In the genomic region with DNA sequence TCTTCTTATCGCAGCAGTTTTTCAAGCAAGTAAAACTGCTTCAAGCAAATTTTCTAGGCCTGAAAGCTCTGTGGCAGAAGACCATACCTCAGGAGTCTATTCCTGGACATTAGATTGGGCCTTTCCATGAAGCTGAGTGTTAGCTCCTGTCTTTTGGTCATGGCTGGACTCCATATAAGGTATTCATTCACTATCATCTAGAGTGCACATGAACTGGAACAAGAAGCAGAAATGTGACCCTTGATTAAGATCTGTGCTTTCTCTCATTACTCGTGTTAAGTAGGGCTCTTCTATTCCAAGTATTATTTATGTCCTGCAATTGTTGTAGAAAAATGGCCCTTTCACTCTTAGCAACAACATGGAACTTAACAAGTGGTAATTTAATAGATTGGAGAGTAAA, we compare ENCODE assay signal across 25 cellular contexts. TPM values are rescaled to one million over a fixed set of nuclear protein-coding genes. Genes with fewer than 3 reads are reported as not detected.
A peak's percentile ranks its signal among the peaks of the same experiment; 100 is the strongest.
DNase-seq lines count a peak whose midpoint lies in the region; ATAC-seq, FAIRE-seq and TF ChIP-seq lines count a peak whose summit lies in the region.
"Had no signal": no experiment of that assay in that cellular context is flagged by ENCODE, and none has a peak within 500 bp of the region (broad histone marks: within the 10 kb centered on the region; RNA-seq: fewer than 3 reads in every experiment).

No MANE protein-coding gene starts in this region.

- ATAC-seq in GM23338 (no peak), K562 (peak; percentile 85), pancreas (peak in 3 of 4 donors; percentile 11 to 26 (median 23)), HG03378 (IDR thresholded peaks at IDR 0.05; ENCODE audit: unreplicated experiment) (no peak)
- ATAC-seq in stimulated activated naive CD8-positive, alpha-beta T cell treated with anti-CD3 and anti-CD28 coated beads, Interleukin-15, amount 100 ng/mL, for 72 hours, result no peak
- ATAC-seq: A549 had no signal

- H3K36me3 Mint-ChIP-seq in GM23338 (ENCODE audit: low read depth), result peaks cover 35% of the 10 kb centered on the region; the same call in 2 of the 3 replicates

- H3K4me1 Mint-ChIP-seq in GM23338, result peaks cover 50% of the 10 kb centered on the region
- no peaks in the 10 kb centered on the region for H3K4me1 Mint-ChIP-seq in stimulated activated naive CD8-positive, alpha-beta T cell treated with anti-CD3 and anti-CD28 coated beads, Interleukin-15, amount 100 ng/mL, for 72 hours

- no TSS peak for BruUV-seq in K562 (replicated peaks; lab: Mats Ljungman, UMichigan)

- H3K4me3 ChIP-seq in GM23338, result no peak overlapping the region
- peak overlapping the region; percentile 47 for H3K4me3 ChIP-seq in K562
- H3K4me3 ChIP-seq in pancreas, result no peak overlapping the region
- H3K4me3 ChIP-seq: A549; BLaER1 treated with 17β-estradiol and CSF1 and Interleukin-3, amounts not matched to agents 10 nM and 100 nM; GM23248; HAP-1; SJCRH30 had no signal

- H3K27me3 Mint-ChIP-seq in GM23338 (ENCODE audit: insufficient read depth, low read depth, poor library complexity), result no peaks in the 10 kb centered on the region
- H3K27me3 Mint-ChIP-seq in stimulated activated naive CD8-positive, alpha-beta T cell treated with anti-CD3 and anti-CD28 coated beads, Interleukin-15, amount 100 ng/mL, for 72 hours, result peaks cover 3% of the 10 kb centered on the region

- DNase-seq in GM23338 (ENCODE audit: low spot score) (no peak), NCI-H2029 treated with DMSO at 0.1 percent for 48 hours (lab: John Stamatoyannopoulos, UW) (peak; percentile 52), K562 (ENCODE audit: extremely low read depth in 1 of 4, low spot score in 3 of 4) (peak in 2 of 4 experiments; percentile 33 to 67), pancreas (no peak), DMS79 treated with DMSO at 0.1 percent for 48 hours (lab: John Stamatoyannopoulos, UW) (no peak)
- no peak for DNase-seq in stimulated activated naive CD8-positive, alpha-beta T cell treated with anti-CD3 and anti-CD28 coated beads, Interleukin-15, amount 100 ng/mL, for 72 hours
- DNase-seq: AML-193; CD4-positive, alpha-beta T cell; DMS53; GM23248; IMR-90; NCI-H1048; NCI-H1417; NCI-H1694; NCI-H2081 treated with DMSO at 0.1 percent for 48 hours; NCI-H446; NCI-H524 treated with DMSO at 0.1 percent for 48 hours; NCI-H774; SJCRH30 had no signal

- H3K27ac Mint-ChIP-seq in GM23338, result no peak overlapping the region
- no peak overlapping the region for H3K27ac Mint-ChIP-seq in stimulated activated naive CD8-positive, alpha-beta T cell treated with anti-CD3 and anti-CD28 coated beads, Interleukin-15, amount 100 ng/mL, for 72 hours
- H3K27ac Mint-ChIP-seq: CD4-positive, alpha-beta T cell had no signal

- TF ChIP-seq POLR2A in K562 (conservative IDR thresholded peaks at IDR 0.05), result no peak

- H3K9me3 ChIP-seq in K562 (replicated peaks; ENCODE audit: control insufficient read depth, insufficient read depth, low read depth, low read length), result no peaks in the 10 kb centered on the region
- no peaks in the 10 kb centered on the region for H3K9me3 ChIP-seq in pancreas
- H3K9me3 ChIP-seq: BLaER1 treated with 17β-estradiol and CSF1 and Interleukin-3, amounts not matched to agents 10 nM and 100 nM; HAP-1 had no signal

- H3K4me1 ChIP-seq in GM23338 (ENCODE audit: insufficient read depth), result peaks cover 18% of the 10 kb centered on the region
- H3K4me1 ChIP-seq in K562 (replicated peaks in 1 of 2; ENCODE audit: control insufficient read depth in 2 of 2, insufficient read depth in 2 of 2, low read length in 2 of 2), result peaks cover 0 to 3% of the 10 kb centered on the region in 2 experiments; a peak in 4 of 5 replicates
- peaks cover 4 to 16% (median 15%) of the 10 kb centered on the region in 3 donors for H3K4me1 ChIP-seq in pancreas
- H3K4me1 ChIP-seq: BLaER1 treated with 17β-estradiol and CSF1 and Interleukin-3, amounts not matched to agents 10 nM and 100 nM had no signal

- FAIRE-seq in K562 (lab: Jason Lieb, UNC) (peak; percentile 68), pancreas (lab: Jason Lieb, UNC) (no peak)
- FAIRE-seq: A549, G401.6, RCC 7860 had no signal

- intact Hi-C loops in K562 (cut with micrococcal nuclease), result no loop called here
- intact Hi-C loops in pancreas (cut with DNase I), result no loop called here

- TF ChIP-seq CTCF in GM23338 (conservative IDR thresholded peaks at IDR 0.05; ENCODE audit: low read depth in 2 of 2) (no peak), K562 (IDR thresholded peaks at IDR 0.05 in 2 of 3, conservative IDR thresholded peaks at IDR 0.05 in 1 of 3; ENCODE audit: insufficient read depth in 2 of 3, low read depth in 1 of 3, low read length in 3 of 3) (no peak), pancreas (IDR thresholded peaks at IDR 0.05) (no peak)

- H4K20me1 ChIP-seq in GM23338 (replicated peaks; ENCODE audit: insufficient read depth), result no peaks in the 10 kb centered on the region
- no peaks in the 10 kb centered on the region for H4K20me1 ChIP-seq in K562 (replicated peaks; ENCODE audit: control insufficient read depth, insufficient read depth, low read length)
- H4K20me1 ChIP-seq: BLaER1 treated with 17β-estradiol and CSF1 and Interleukin-3, amounts not matched to agents 10 nM and 100 nM had no signal

- H3K9me1 ChIP-seq in K562 (ENCODE audit: control insufficient read depth, insufficient read depth, low read length), result no peaks in the 10 kb centered on the region

- H3K4me3 Mint-ChIP-seq in GM23338, result peak overlapping the region; percentile 67
- H3K4me3 Mint-ChIP-seq in stimulated activated naive CD8-positive, alpha-beta T cell treated with anti-CD3 and anti-CD28 coated beads, Interleukin-15, amount 100 ng/mL, for 72 hours, result no peak overlapping the region
- H3K4me3 Mint-ChIP-seq: CD4-positive, alpha-beta T cell had no signal

- CTCF ChIA-PET in K562 (lab: Yijun Ruan, JAX; ENCODE audit: low intra/inter-chr PET ratio), result no interaction called here

- WGBS in K562 (ENCODE audit: insufficient coverage, low coverage, missing lambda C conversion rate), result 10% methylated on average over 2 of the region's 2 CpGs
- 39 to 43% methylated on average over 2 of the region's 2 CpGs for WGBS in pancreas, 2 donors

- H3K36me3 ChIP-seq in GM23338 (ENCODE audit: insufficient read depth) (no peaks in the 10 kb centered on the region), K562 (ENCODE audit: control insufficient read depth, insufficient read depth, low read length) (peaks cover 18% of the 10 kb centered on the region), pancreas (no peaks in the 10 kb centered on the region)
- H3K36me3 ChIP-seq: BLaER1 treated with 17β-estradiol and CSF1 and Interleukin-3, amounts not matched to agents 10 nM and 100 nM; HAP-1; SJCRH30 had no signal

- in situ Hi-C loops in K562 (cut with MboI), result no loop called here

- H3K9me3 Mint-ChIP-seq in GM23338, result peaks cover 6% of the 10 kb centered on the region; the same call in 2 of the 3 replicates
- peaks cover 0 to 13% of the 10 kb centered on the region in 2 donors for H3K9me3 Mint-ChIP-seq in stimulated activated naive CD8-positive, alpha-beta T cell treated with anti-CD3 and anti-CD28 coated beads, Interleukin-15, amount 100 ng/mL, for 72 hours

- H3K4me2 ChIP-seq in GM23338, result no peak overlapping the region
- peak overlapping the region; percentile 81 for H3K4me2 ChIP-seq in K562 (ENCODE audit: insufficient read depth, low read length)
- H3K4me2 ChIP-seq: A549; BLaER1 treated with 17β-estradiol and CSF1 and Interleukin-3, amounts not matched to agents 10 nM and 100 nM had no signal

- H3K79me2 ChIP-seq in GM23338 (replicated peaks; ENCODE audit: insufficient read depth), result peaks cover 11% of the 10 kb centered on the region; the same call in 1 of the 2 replicates
- H3K79me2 ChIP-seq in K562 (ENCODE audit: control insufficient read depth, insufficient read depth, low read length), result peaks cover 67% of the 10 kb centered on the region

- H3K9ac ChIP-seq in K562 (ENCODE audit: insufficient read depth in 1 of 2, low read depth in 2 of 2, low read length in 2 of 2), result peak overlapping the region in 1 of 2 experiments; percentile 66; a peak in 3 of 4 replicates
- H3K9ac ChIP-seq: BLaER1 treated with 17β-estradiol and CSF1 and Interleukin-3, amounts not matched to agents 10 nM and 100 nM; GM23248 had no signal

- no peaks in the 10 kb centered on the region for H3K27me3 ChIP-seq in GM23338 (ENCODE audit: insufficient read depth)
- H3K27me3 ChIP-seq in K562 (ENCODE audit: control insufficient read depth in 2 of 2, insufficient read depth in 2 of 2, low read length in 2 of 2), result no peaks in the 10 kb centered on the region
- no peaks in the 10 kb centered on the region for H3K27me3 ChIP-seq in pancreas
- H3K27me3 ChIP-seq: SJCRH30 had no signal

- H2AFZ ChIP-seq in GM23338, result no peak overlapping the region
- H2AFZ ChIP-seq in K562 (ENCODE audit: low read depth, low read length), result no peak overlapping the region
- H2AFZ ChIP-seq: GM23248 had no signal

- peaks cover 6% of the 10 kb centered on the region; the same call in 1 of the 2 replicates for H3K9me2 ChIP-seq in GM23338 (ENCODE audit: insufficient read depth)

- no peak for TF ChIP-seq EP300 in K562 (IDR thresholded peaks at IDR 0.05; ENCODE audit: low read length)

- POLR2A ChIA-PET in K562 (lab: Yijun Ruan, JAX), result interaction anchor here (0.6 to 1.3 kb wide), 2 partner anchors 74 to 1063 kb away, joined by 4 to 5 read pairs; no protein-coding TSS in a partner anchor

- H3K27ac ChIP-seq in GM23338 (ENCODE audit: low read depth), result no peak overlapping the region
- peak overlapping the region; percentile 72 for H3K27ac ChIP-seq in K562 (ENCODE audit: extremely low read depth, low read depth, low read length)
- peak overlapping the region in 2 of 4 donors; percentile 46 to 74 for H3K27ac ChIP-seq in pancreas
- H3K27ac ChIP-seq: A549; BLaER1 treated with 17β-estradiol and CSF1 and Interleukin-3, amounts not matched to agents 10 nM and 100 nM; GM23248; SJCRH30 had no signal

- no peak for TF ChIP-seq RAD21 in K562 (CRISPR knock-in tag; conservative IDR thresholded peaks at IDR 0.05 in 1 of 2, IDR thresholded peaks at IDR 0.05 in 1 of 2)

- no peaks in the 10 kb centered on the region for H3F3A ChIP-seq in GM23338 (replicated peaks; ENCODE audit: low read depth)

RNA-seq across cellular contexts. Expression of gene GULP1, which starts 5.9 kb away (rescaled TPM):
- total RNA-seq in GM23338 (2014; rRNA removed; shearing (Covaris generic)), result 181 and 200 TPM in 2 replicates
- polyA plus RNA-seq in GM23338 (2016; fragmentation: Nextera tagmentation; extraction: Ambion mirVana), result 75.3 and 94.6 TPM in 2 replicates
- total RNA-seq in K562 (2011; cell fraction: chromatin; rRNA removed; ENCODE audit: low replicate concordance), result 22.0 and 32.1 TPM in 2 replicates
- 12.3 and 22.5 TPM in 2 replicates for total RNA-seq in K562 (2011; cell fraction: nucleolus; rRNA removed)
- 24.6 and 32.9 TPM in 2 replicates for total RNA-seq in K562 (2011; cell fraction: nucleoplasm; rRNA removed)
- total RNA-seq in K562 (2014; rRNA removed), result 18.7 and 20.1 TPM in 2 replicates
- total RNA-seq in K562 (2014; rRNA removed; fragmentation: Illumina TruSeq; extraction: Trizol), result 25.3 and 28.2 TPM in 2 replicates
- total RNA-seq in K562 (2015; rRNA removed; fragmentation: Illumina TruSeq; extraction: Trizol), result 24.2 and 24.3 TPM in 2 replicates
- total RNA-seq in K562 (2021), result 19.5 and 22.8 TPM in 2 replicates
- 16.3 and 17.4 TPM in 2 replicates for polyA plus RNA-seq in K562 (2011; rRNA removed)
- polyA plus RNA-seq in K562 (2011; cell fraction: cytosol; rRNA removed), result 8.8 and 13.0 TPM in 2 replicates
- polyA plus RNA-seq in K562 (2011; cell fraction: nucleus; rRNA removed), result 11.8 and 16.0 TPM in 2 replicates
- 11.1 and 14.0 TPM in 2 replicates for polyA plus RNA-seq in K562 (2012)
- 21.0 and 24.9 TPM in 2 replicates for polyA plus RNA-seq in K562 (2014; fragmentation: Illumina TruSeq; extraction: Trizol)
- polyA plus RNA-seq in K562 (2014; fragmentation: Nextera tagmentation; extraction: Ambion mirVana), result 1 to 10 TPM; 8.5 to 8.6 TPM
- polyA plus RNA-seq in K562 (2014; rRNA removed), result 21.0 and 23.8 TPM in 2 replicates
- polyA minus RNA-seq in K562 (2011; rRNA and poly(A)+ RNA removed), result 23.2 and 28.7 TPM in 2 replicates
- 14.6 and 17.6 TPM in 2 replicates for polyA minus RNA-seq in K562 (2011; cell fraction: cytosol; rRNA and poly(A)+ RNA removed)
- 29.1 and 49.5 TPM in 2 replicates for polyA minus RNA-seq in K562 (2011; cell fraction: nucleus; rRNA and poly(A)+ RNA removed)
- total RNA-seq in pancreas, result 10 to 100 TPM; 11.6 to 35.7 (median 22.7) TPM
- 1 to 10 TPM; 5.4 to 6.5 TPM for polyA plus RNA-seq in pancreas
- total RNA-seq: CD4-positive, alpha-beta T cell had no signal

Comparison
In these comparisons a context has a peak if more than half of its experiments do, and no peak if none do; other contexts are left out.
1. ATAC-seq: peak in K562 (single experiment) and pancreas (3 of 4); none in GM23338 (single experiment), HG03378 (single experiment) and stimulated activated naive CD8-positive, alpha-beta T cell treated with anti-CD3 and anti-CD28 coated beads, Interleukin-15, amount 100 ng/mL, for 72 hours (single experiment).